28 cellular contexts compared by ENCODE assay signal in the genomic region with DNA sequence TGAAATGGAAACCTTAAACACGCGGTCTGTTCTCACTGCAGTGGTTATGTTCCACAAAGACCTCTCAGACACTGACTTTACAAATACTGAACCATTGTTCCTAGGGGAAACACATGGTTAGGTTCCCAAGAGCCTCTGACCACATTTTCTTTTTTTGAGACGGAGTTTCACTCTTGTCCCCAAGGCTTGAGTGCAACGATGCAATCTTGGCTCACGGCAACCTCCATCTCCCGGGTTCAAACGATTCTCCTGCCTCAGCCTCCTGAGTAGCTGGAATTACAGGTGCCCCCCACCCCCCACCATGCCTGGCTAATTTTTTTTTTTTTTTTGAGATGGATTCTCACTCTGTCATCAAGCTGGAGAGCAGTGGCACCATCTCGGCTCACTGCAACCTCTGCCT.
"Had no signal": no experiment of that assay in that cellular context is flagged by ENCODE, and none has a peak within 500 bp of the region (broad histone marks: within the 10 kb centered on the region; RNA-seq: fewer than 3 reads in every experiment).

No MANE protein-coding gene starts in this region.

- DNase-seq: colonic mucosa; cortex of kidney; dermis blood vessel endothelial cell; dorsolateral prefrontal cortex; effector CD4-positive, alpha-beta T cell; effector CD8-positive, alpha-beta T cell; effector memory CD4-positive, alpha-beta T cell; effector memory CD8-positive, alpha-beta T cell; endodermal cell; erythroblast; esophagus squamous epithelium; foreskin fibroblast; foreskin keratinocyte; foreskin melanocyte; gastrocnemius medialis; glutamatergic neuron; head of caudate nucleus; heart left ventricle; heart right ventricle had no signal

- ATAC-seq: effector memory CD8-positive, alpha-beta T cell; esophagus mucosa; foreskin keratinocyte; gastrocnemius medialis; gastroesophageal sphincter; heart left ventricle; heart right ventricle had no signal

- H3K9me3 ChIP-seq: colonic mucosa, esophagus muscularis mucosa, esophagus squamous epithelium, gastrocnemius medialis, heart left ventricle had no signal

- H3K36me3 ChIP-seq: colonic mucosa, esophagus squamous epithelium, gastrocnemius medialis, gastroesophageal sphincter, heart left ventricle, heart right ventricle had no signal

- H3K27ac ChIP-seq: colonic mucosa, coronary artery, epithelial cell of prostate, esophagus muscularis mucosa, esophagus squamous epithelium, foreskin keratinocyte, gastrocnemius medialis, gastroesophageal sphincter, heart left ventricle, heart right ventricle had no signal

- H3K4me1 ChIP-seq: colonic mucosa, esophagus muscularis mucosa, esophagus squamous epithelium, foreskin keratinocyte, gastrocnemius medialis, gastroesophageal sphincter, heart left ventricle, heart right ventricle had no signal

- H3K4me3 ChIP-seq: colonic mucosa, coronary artery, dorsolateral prefrontal cortex, esophagus muscularis mucosa, esophagus squamous epithelium, gastrocnemius medialis, gastroesophageal sphincter, heart left ventricle, heart right ventricle had no signal

- FAIRE-seq: colon, endometrium, endothelial cell of umbilical vein, frontal cortex had no signal

- H3K27me3 ChIP-seq: colonic mucosa, foreskin keratinocyte had no signal
